Comparison of ENCODE assay signal across 11 cellular contexts in the genomic region with DNA sequence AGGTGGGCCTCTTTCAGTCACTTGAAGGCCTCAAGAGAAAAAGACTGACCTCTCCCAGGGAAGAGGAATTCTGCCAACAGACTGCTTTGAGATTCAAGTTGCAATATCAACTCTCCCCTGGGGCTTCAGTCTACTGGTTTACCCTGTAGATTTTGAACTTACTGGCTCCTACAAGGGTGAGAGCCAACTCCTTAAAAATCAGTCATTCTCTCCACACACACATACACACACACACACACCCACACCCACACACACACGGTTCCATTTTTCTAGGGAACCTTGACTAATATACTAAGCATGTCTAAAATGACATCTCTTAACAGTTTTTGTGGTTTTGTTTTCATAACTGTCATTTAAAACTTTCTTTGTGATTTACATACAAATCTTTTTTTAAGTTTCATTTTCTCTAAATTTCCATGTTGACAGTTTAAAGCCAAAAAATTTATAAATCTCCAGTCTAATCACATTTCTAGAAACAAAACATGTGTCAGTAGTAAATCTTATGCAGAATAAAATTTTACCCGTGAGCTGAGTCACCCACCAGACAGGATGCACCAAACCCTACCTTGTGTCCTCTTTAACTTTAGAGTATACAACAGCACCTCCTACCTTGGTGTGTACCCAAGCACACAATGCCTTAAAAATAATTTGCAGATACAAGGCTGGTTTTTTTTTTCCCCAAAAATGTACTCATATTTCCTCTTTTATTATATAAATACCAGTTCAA.
DNase-seq lines count a peak whose midpoint lies in the region; ATAC-seq and TF ChIP-seq lines count a peak whose summit lies in the region.
"Had no signal": no experiment of that assay in that cellular context is flagged by ENCODE, and none has a peak within 500 bp of the region (broad histone marks: within the 10 kb centered on the region; RNA-seq: fewer than 3 reads in every experiment).

No MANE protein-coding gene starts in this region.

- H3K4me3 ChIP-seq in fibroblast of lung (replicated peaks in 1 of 4; ENCODE audit: control extremely low read depth in 1 of 4, insufficient read depth in 1 of 4, low read depth in 3 of 4, low read length in 4 of 4) (no peak overlapping the region), thoracic aorta (no peak overlapping the region)

- H3K79me2 ChIP-seq in fibroblast of lung (ENCODE audit: control insufficient read depth, insufficient read depth, low read length): no peaks in the 10 kb centered on the region

- TF ChIP-seq CTCF in fibroblast of lung (conservative IDR thresholded peaks at IDR 0.05 in 1 of 2, IDR thresholded peaks at IDR 0.05 in 1 of 2; ENCODE audit: low read depth in 1 of 2, low read length in 2 of 2) (no peak), thoracic aorta (IDR thresholded peaks at IDR 0.05) (no peak)

- H3K4me3 Mint-ChIP-seq in T-helper 2 cell treated with Interferon-gamma antibody and Interleukin-4, amounts not matched to agents 5 μg/mL and 100 μg/mL, for 36 hours: no peak overlapping the region
- H3K4me3 Mint-ChIP-seq: CD14-positive monocyte had no signal

- H3K27ac ChIP-seq in fibroblast of lung (ENCODE audit: insufficient read depth, low read length): no peak overlapping the region
- peak overlapping the region; percentile 64 to 67 for H3K27ac ChIP-seq in thoracic aorta

- H3K9me3 ChIP-seq in fibroblast of lung (ENCODE audit: control insufficient read depth, insufficient read depth, low read depth, low read length) (no peaks in the 10 kb centered on the region), thoracic aorta (no peaks in the 10 kb centered on the region)

- no peaks in the 10 kb centered on the region for H3K36me3 Mint-ChIP-seq in T-helper 2 cell treated with Interferon-gamma antibody and Interleukin-4, amounts not matched to agents 5 μg/mL and 100 μg/mL, for 36 hours (ENCODE audit: low read depth)
- H3K36me3 Mint-ChIP-seq: CD14-positive monocyte had no signal

- peaks cover 20% of the 10 kb centered on the region for H3K4me1 Mint-ChIP-seq in T-helper 2 cell treated with Interferon-gamma antibody and Interleukin-4, amounts not matched to agents 5 μg/mL and 100 μg/mL, for 36 hours (ENCODE audit: low read depth)
- H3K4me1 Mint-ChIP-seq: CD14-positive monocyte had no signal

- no peak overlapping the region for H3K4me2 ChIP-seq in fibroblast of lung (ENCODE audit: extremely low read depth, insufficient read depth, low read length)

- H3K27me3 ChIP-seq in fibroblast of lung (ENCODE audit: control insufficient read depth, insufficient read depth, low read length) (no peaks in the 10 kb centered on the region), thoracic aorta (replicated peaks; ENCODE audit: insufficient read depth) (no peaks in the 10 kb centered on the region)

- no peak overlapping the region for H3K9ac ChIP-seq in fibroblast of lung (ENCODE audit: insufficient read depth, low read length)

- intact Hi-C loops in Right ventricle myocardium superior (cut with DNase I): no loop called here
- intact Hi-C loops in cardiac septum (cut with DNase I): no loop called here

- H3K36me3 ChIP-seq in fibroblast of lung (ENCODE audit: control insufficient read depth, insufficient read depth, low read length) (no peaks in the 10 kb centered on the region), thoracic aorta (no peaks in the 10 kb centered on the region)

- peak overlapping the region; percentile 76 for H3K27ac Mint-ChIP-seq in T-helper 2 cell treated with Interferon-gamma antibody and Interleukin-4, amounts not matched to agents 5 μg/mL and 100 μg/mL, for 36 hours
- H3K27ac Mint-ChIP-seq: CD14-positive monocyte had no signal

- peak; percentile 73 for ATAC-seq in Right ventricle myocardium superior (ENCODE audit: poor library complexity)
- no peak for ATAC-seq in thoracic aorta (ENCODE audit: insufficient number of reproducible peaks, low FRiP score, low read depth)
- no peak for ATAC-seq in GM19324 (IDR thresholded peaks at IDR 0.05; ENCODE audit: low FRiP score, unreplicated experiment)

- peaks cover 6% of the 10 kb centered on the region for H3K9me3 Mint-ChIP-seq in T-helper 2 cell treated with Interferon-gamma antibody and Interleukin-4, amounts not matched to agents 5 μg/mL and 100 μg/mL, for 36 hours

- DNase-seq in Right ventricle myocardium superior (no peak), cardiac septum (ENCODE audit: low spot score) (no peak), fibroblast of lung (ENCODE audit: low read depth in 2 of 2) (peak; percentile 32 to 76), thoracic aorta (ENCODE audit: low spot score) (no peak), NCI-H2029 (lab: John Stamatoyannopoulos, UW) (no peak), COR-L47 (lab: John Stamatoyannopoulos, UW) (no peak)
- peak; percentile 49 for DNase-seq in T-helper 2 cell treated with Interferon-gamma antibody and Interleukin-4, amounts not matched to agents 5 μg/mL and 100 μg/mL, for 36 hours (ENCODE audit: low spot score)
- DNase-seq: effector CD4-positive, alpha-beta T cell; KG1 had no signal

- H2AFZ ChIP-seq in fibroblast of lung (ENCODE audit: low read length): no peak overlapping the region

- H4K20me1 ChIP-seq in fibroblast of lung (ENCODE audit: control insufficient read depth, extremely low read depth, insufficient read depth, low read length): no peaks in the 10 kb centered on the region

- H3K4me1 ChIP-seq in fibroblast of lung (ENCODE audit: control insufficient read depth, extremely low read depth, insufficient read depth, low read length) (no peaks in the 10 kb centered on the region), thoracic aorta (ENCODE audit: control insufficient read depth in 1 of 2, low read depth in 2 of 2) (peaks cover 0 to 48% of the 10 kb centered on the region in 2 donors)

- no peaks in the 10 kb centered on the region for H3K27me3 Mint-ChIP-seq in T-helper 2 cell treated with Interferon-gamma antibody and Interleukin-4, amounts not matched to agents 5 μg/mL and 100 μg/mL, for 36 hours (ENCODE audit: low read depth)

Comparison
In these comparisons a context has a peak if more than half of its experiments do, and no peak if none do; other contexts are left out.
1. DNase-seq: peak in T-helper 2 cell treated with Interferon-gamma antibody and Interleukin-4, amounts not matched to agents 5 μg/mL and 100 μg/mL, for 36 hours (single experiment) and fibroblast of lung (2 of 2); none in Right ventricle myocardium superior (single experiment), cardiac septum (single experiment), thoracic aorta (single experiment), NCI-H2029 (single experiment) and COR-L47 (single experiment).